ENCODE assay signal across 13 cellular contexts in genomic region chr12:78403136-78403535, GRCh38.
DNase-seq lines count a peak whose midpoint lies in the region; ATAC-seq and TF ChIP-seq lines count a peak whose summit lies in the region.
"Had no signal": no experiment of that assay in that cellular context is flagged by ENCODE, and none has a peak within 500 bp of the region (broad histone marks: within the 10 kb centered on the region; RNA-seq: fewer than 3 reads in every experiment).

No MANE protein-coding gene starts in this region.

- H3K9me3 Mint-ChIP-seq in mesothelial cell of epicardium, result no peaks in the 10 kb centered on the region

- H3K36me3 ChIP-seq in fibroblast of lung (ENCODE audit: control insufficient read depth, insufficient read depth, low read length), result no peaks in the 10 kb centered on the region
- no peaks in the 10 kb centered on the region for H3K36me3 ChIP-seq in smooth muscle cell (ENCODE audit: low read depth)
- H3K36me3 ChIP-seq: tibial artery had no signal

- no peaks in the 10 kb centered on the region for H3K4me1 ChIP-seq in fibroblast of lung (ENCODE audit: control insufficient read depth, extremely low read depth, insufficient read depth, low read length)
- H3K4me1 ChIP-seq in smooth muscle cell (ENCODE audit: low read depth), result peaks cover 12% of the 10 kb centered on the region
- H3K4me1 ChIP-seq: tibial artery had no signal

- H2AFZ ChIP-seq in fibroblast of lung (ENCODE audit: low read length) (no peak overlapping the region), smooth muscle cell (ENCODE audit: low read depth) (no peak overlapping the region)

- H3K9me3 ChIP-seq in fibroblast of lung (ENCODE audit: control insufficient read depth, insufficient read depth, low read depth, low read length), result no peaks in the 10 kb centered on the region
- no peaks in the 10 kb centered on the region for H3K9me3 ChIP-seq in smooth muscle cell (replicated peaks; ENCODE audit: low read depth)
- H3K9me3 ChIP-seq: tibial artery had no signal

- TF ChIP-seq CTCF in fibroblast of lung (conservative IDR thresholded peaks at IDR 0.05 in 1 of 2, IDR thresholded peaks at IDR 0.05 in 1 of 2; ENCODE audit: low read depth in 1 of 2, low read length in 2 of 2) (no peak), smooth muscle cell (IDR thresholded peaks at IDR 0.05; ENCODE audit: borderline replicate concordance, insufficient read depth, poor library complexity, severe bottlenecking) (no peak), mesothelial cell of epicardium (IDR thresholded peaks at IDR 0.05; ENCODE audit: unreplicated experiment) (no peak)

- H3K36me3 Mint-ChIP-seq in mesothelial cell of epicardium, result no peaks in the 10 kb centered on the region

- H4K20me1 ChIP-seq in fibroblast of lung (ENCODE audit: control insufficient read depth, extremely low read depth, insufficient read depth, low read length) (no peaks in the 10 kb centered on the region), smooth muscle cell (ENCODE audit: low read depth) (no peaks in the 10 kb centered on the region)

- H3K4me1 Mint-ChIP-seq in mesothelial cell of epicardium, result no peaks in the 10 kb centered on the region
- H3K4me1 Mint-ChIP-seq: T-helper 17 cell had no signal

- H3F3A ChIP-seq in smooth muscle cell (ENCODE audit: low read depth), result peaks cover 3% of the 10 kb centered on the region

- H3K79me2 ChIP-seq in fibroblast of lung (ENCODE audit: control insufficient read depth, insufficient read depth, low read length) (no peaks in the 10 kb centered on the region), smooth muscle cell (ENCODE audit: low read depth) (no peaks in the 10 kb centered on the region)

- H3K27me3 ChIP-seq in fibroblast of lung (ENCODE audit: control insufficient read depth, insufficient read depth, low read length), result no peaks in the 10 kb centered on the region
- no peaks in the 10 kb centered on the region for H3K27me3 ChIP-seq in smooth muscle cell (ENCODE audit: low read depth)
- H3K27me3 ChIP-seq: tibial artery had no signal

- no peaks in the 10 kb centered on the region for H3K27me3 Mint-ChIP-seq in mesothelial cell of epicardium (ENCODE audit: low read depth)
- H3K27me3 Mint-ChIP-seq: T-helper 17 cell had no signal

- H3K27ac ChIP-seq in fibroblast of lung (ENCODE audit: insufficient read depth, low read length) (no peak overlapping the region), smooth muscle cell (ENCODE audit: low read depth) (peak overlapping the region; percentile 64)
- H3K27ac ChIP-seq: epithelial cell of prostate, tibial artery had no signal

- H3K4me3 Mint-ChIP-seq in mesothelial cell of epicardium, result no peak overlapping the region
- H3K4me3 Mint-ChIP-seq: T-helper 17 cell had no signal

- H3K4me3 ChIP-seq in fibroblast of lung (replicated peaks in 1 of 4; ENCODE audit: control extremely low read depth in 1 of 4, insufficient read depth in 1 of 4, low read depth in 3 of 4, low read length in 4 of 4), result no peak overlapping the region
- H3K4me3 ChIP-seq in smooth muscle cell, result no peak overlapping the region
- H3K4me3 ChIP-seq: tibial artery had no signal

- ATAC-seq in HG03520 (IDR thresholded peaks at IDR 0.05; ENCODE audit: unreplicated experiment), result no peak
- ATAC-seq: left colon, T-helper 17 cell had no signal

- DNase-seq in HCEC 1CT (peak; percentile 88), RPMI7951 (ENCODE audit: low read depth) (peak; percentile 90), fibroblast of lung (ENCODE audit: low read depth in 2 of 2) (peak; percentile 46 to 96), smooth muscle cell (lab: John Stamatoyannopoulos, UW; ENCODE audit: unreplicated experiment) (no peak), mesothelial cell of epicardium (ENCODE audit: low spot score in 2 of 2, unreplicated experiment in 2 of 2) (no peak), D341Med (ENCODE audit: low spot score) (no peak)
- DNase-seq: amygdala, left colon, NCI-H526, T-helper 17 cell, tibial artery had no signal

- WGBS in smooth muscle cell (ENCODE audit: low lambda C conversion rate), result 0% methylated on average over 1 of the region's 1 CpG

- H3K4me2 ChIP-seq in fibroblast of lung (ENCODE audit: extremely low read depth, insufficient read depth, low read length) (no peak overlapping the region), smooth muscle cell (peak overlapping the region; percentile 40)

- no peak overlapping the region for H3K27ac Mint-ChIP-seq in mesothelial cell of epicardium
- H3K27ac Mint-ChIP-seq: T-helper 17 cell had no signal

- H3K9ac ChIP-seq in fibroblast of lung (ENCODE audit: insufficient read depth, low read length) (no peak overlapping the region), smooth muscle cell (ENCODE audit: low read depth) (no peak overlapping the region)

Comparison
In these comparisons a context has a peak if more than half of its experiments do, and no peak if none do; other contexts are left out.
1. DNase-seq: peak in HCEC 1CT (single experiment), RPMI7951 (single experiment) and fibroblast of lung (2 of 2); none in smooth muscle cell (single experiment), mesothelial cell of epicardium (0 of 2) and D341Med (single experiment).